21 cellular contexts compared by ENCODE assay signal in genomic region chr4:30776921-30777415, GRCh38. TPM values are rescaled to one million over a fixed set of nuclear protein-coding genes. Genes with fewer than 3 reads are reported as not detected.
"Had no signal": no experiment of that assay in that cellular context is flagged by ENCODE, and none has a peak within 500 bp of the region (broad histone marks: within the 10 kb centered on the region; RNA-seq: fewer than 3 reads in every experiment).

No MANE protein-coding gene starts in this region.

- H3K9me3 Mint-ChIP-seq: central memory CD8-positive, alpha-beta T cell; nephron progenitor cell had no signal

- H3K4me1 Mint-ChIP-seq: activated naive CD8-positive, alpha-beta T cell treated with anti-CD3 and anti-CD28 coated beads for 36 hours; central memory CD8-positive, alpha-beta T cell; immature natural killer cell had no signal

- H3K4me1 ChIP-seq: body of pancreas, heart left ventricle had no signal

- H3K27ac Mint-ChIP-seq: activated naive CD8-positive, alpha-beta T cell treated with anti-CD3 and anti-CD28 coated beads for 36 hours; immature natural killer cell; nephron progenitor cell had no signal

- H3K4me3 Mint-ChIP-seq: activated naive CD8-positive, alpha-beta T cell treated with anti-CD3 and anti-CD28 coated beads for 36 hours; central memory CD8-positive, alpha-beta T cell; immature natural killer cell; nephron progenitor cell had no signal

- H3K36me3 Mint-ChIP-seq: activated naive CD8-positive, alpha-beta T cell treated with anti-CD3 and anti-CD28 coated beads for 36 hours; immature natural killer cell had no signal

- ATAC-seq: body of pancreas, gastroesophageal sphincter, heart left ventricle, SK-N-SH treated with all-trans-retinoic acid at 6 μM for 48 hours had no signal

- H3K27me3 ChIP-seq: body of pancreas, esophagus muscularis mucosa, gastroesophageal sphincter, heart left ventricle, tibial artery had no signal

- H3K4me3 ChIP-seq: body of pancreas, esophagus muscularis mucosa, gastroesophageal sphincter, heart left ventricle, tibial artery had no signal

- H3K27ac ChIP-seq: body of pancreas, heart left ventricle, tibial artery had no signal

- H3K36me3 ChIP-seq: esophagus muscularis mucosa, gastroesophageal sphincter, heart left ventricle, tibial artery had no signal

- H3K9me3 ChIP-seq: body of pancreas, esophagus muscularis mucosa, gastroesophageal sphincter, heart left ventricle, tibial artery had no signal

- H3K27me3 Mint-ChIP-seq: activated naive CD8-positive, alpha-beta T cell treated with anti-CD3 and anti-CD28 coated beads for 36 hours; central memory CD8-positive, alpha-beta T cell had no signal

- DNase-seq: activated CD4-positive, alpha-beta T cell treated with anti-CD3 and anti-CD28 coated beads for 1 hour; activated naive CD4-positive, alpha-beta T cell; activated naive CD8-positive, alpha-beta T cell treated with anti-CD3 and anti-CD28 coated beads for 36 hours; activated T-cell treated with anti-CD3 and anti-CD28 coated beads for 4 hours; amniotic stem cell; body of pancreas; effector CD4-positive, alpha-beta T cell; heart left ventricle; immature natural killer cell; midbrain; nephron progenitor cell; occipital lobe; stimulated activated CD4-positive, alpha-beta T cell treated with anti-CD3 and anti-CD28 coated beads, Interleukin-2, amount 100 ng/mL, for 24 hours; stimulated activated naive CD4-positive, alpha-beta T cell treated with Interleukin-2 at 50 U/mL for 16 hours; T-helper 1 cell; T1000; tibial artery had no signal

RNA-seq across cellular contexts. Expression of gene PCDH7, which starts 56.8 kb away (rescaled TPM):
- total RNA-seq: activated naive CD8-positive, alpha-beta T cell treated with anti-CD3 and anti-CD28 coated beads for 36 hours had no signal
- polyA plus RNA-seq: immature natural killer cell had no signal
